In genomic region chr3:145197051-145197562, GRCh38 we compare ENCODE assay signal across 13 cellular contexts.
"Had no signal": no experiment of that assay in that cellular context is flagged by ENCODE, and none has a peak within 500 bp of the region (broad histone marks: within the 10 kb centered on the region; RNA-seq: fewer than 3 reads in every experiment).

No MANE protein-coding gene starts in this region.

- H3K4me1 ChIP-seq: prostate gland, spleen, suprapubic skin, upper lobe of right lung had no signal

- H3K27me3 ChIP-seq: dorsolateral prefrontal cortex, spleen, suprapubic skin, upper lobe of right lung had no signal

- H3K27ac ChIP-seq: dorsolateral prefrontal cortex, prostate gland, spleen, suprapubic skin, upper lobe of right lung had no signal

- DNase-seq: activated CD4-positive, alpha-beta T cell treated with anti-CD3 and anti-CD28 coated beads, Interleukin-2, amount 50 U/mL, for 1 hour; activated naive CD4-positive, alpha-beta T cell treated with anti-CD3 and anti-CD28 coated beads, Interleukin-2, amount 50 U/mL, for 16 hours; dorsolateral prefrontal cortex; naive thymus-derived CD8-positive, alpha-beta T cell; spleen; stimulated activated CD4-positive, alpha-beta T cell treated with anti-CD3 and anti-CD28 coated beads, Interleukin-1b, Interleukin-23, amount 100 ng/mL, for 48 hours; stimulated activated naive CD4-positive, alpha-beta T cell; upper lobe of right lung had no signal

- H3K36me3 ChIP-seq: prostate gland, spleen, suprapubic skin, upper lobe of right lung had no signal

- H3K9me3 ChIP-seq: prostate gland, suprapubic skin, upper lobe of right lung had no signal

- H3K36me3 Mint-ChIP-seq: naive thymus-derived CD8-positive, alpha-beta T cell had no signal

- H3K27me3 Mint-ChIP-seq: naive thymus-derived CD8-positive, alpha-beta T cell had no signal

- ATAC-seq: esophagus mucosa; naive thymus-derived CD8-positive, alpha-beta T cell; sciatic nerve; upper lobe of right lung had no signal

- H3K27ac Mint-ChIP-seq: activated T-helper 2 cell treated with anti-CD3 and anti-CD28 coated beads, Interferon-gamma antibody, Interleukin-2, Interleukin-4, amounts not matched to agents 10 μg/mL and 5 μg/mL and 100 μg/mL, durations not matched to agents 14 hours and 24 hours and 36 hours; naive thymus-derived CD8-positive, alpha-beta T cell had no signal

- H3K4me3 Mint-ChIP-seq: naive thymus-derived CD8-positive, alpha-beta T cell had no signal

- H3K4me1 Mint-ChIP-seq: naive thymus-derived CD8-positive, alpha-beta T cell had no signal

- H3K4me3 ChIP-seq: dorsolateral prefrontal cortex, prostate gland, spleen, suprapubic skin, upper lobe of right lung had no signal
